14 cellular contexts compared by ENCODE assay signal in genomic region chr11:7605544-7605943, GRCh38.
A peak's percentile ranks its signal among the peaks of the same experiment; 100 is the strongest.
DNase-seq lines count a peak whose midpoint lies in the region; ATAC-seq and TF ChIP-seq lines count a peak whose summit lies in the region.
"Had no signal": no experiment of that assay in that cellular context is flagged by ENCODE, and none has a peak within 500 bp of the region (broad histone marks: within the 10 kb centered on the region; RNA-seq: fewer than 3 reads in every experiment).

No MANE protein-coding gene starts in this region.

- no peaks in the 10 kb centered on the region for H3K27me3 ChIP-seq in rectal smooth muscle tissue (ENCODE audit: control insufficient read depth, insufficient read depth, low read length)
- H3K27me3 ChIP-seq: esophagus squamous epithelium had no signal

- TF ChIP-seq POLR2A in lower leg skin (IDR thresholded peaks at IDR 0.05): no peak

- 66 to 70% methylated on average over 4 of the region's 4 CpGs for WGBS in lower leg skin, 2 donors

- ATAC-seq in HG02840 (IDR thresholded peaks at IDR 0.05; ENCODE audit: low FRiP score, unreplicated experiment): no peak
- ATAC-seq: stimulated activated naive CD8-positive, alpha-beta T cell treated with anti-CD3 and anti-CD28 coated beads, Interleukin-15, Interleukin-2, amounts not matched to agents 100 U/mL and 50 U/mL, for 24 hours had no signal

- DNase-seq in H4 (ENCODE audit: low spot score) (peak; percentile 28), SW480 (ENCODE audit: low spot score) (peak; percentile 37), glomerular visceral epithelial cell (ENCODE audit: extremely low spot score) (peak; percentile 67), cortex of kidney (lab: John Stamatoyannopoulos, UW) (no peak), SHP77 (lab: John Stamatoyannopoulos, UW) (no peak), lower leg skin (ENCODE audit: low spot score in 2 of 2) (no peak)
- DNase-seq: activated CD4-positive, alpha-beta T cell treated with anti-CD3 and anti-CD28 coated beads for 48 hours; activated naive CD4-positive, alpha-beta T cell treated with anti-CD3 and anti-CD28 coated beads, Interleukin-2, amount 50 U/mL, for 16 hours; DMS79 treated with DMSO at 0.1 percent for 48 hours; esophagus squamous epithelium; NCI-H1417; stimulated activated naive CD8-positive, alpha-beta T cell treated with anti-CD3 and anti-CD28 coated beads, Interleukin-15, Interleukin-2, amounts not matched to agents 100 U/mL and 50 U/mL, for 24 hours had no signal

- H3K9ac ChIP-seq in rectal smooth muscle tissue (ENCODE audit: low read length): no peak overlapping the region

- peaks cover 4% of the 10 kb centered on the region for H3K36me3 ChIP-seq in rectal smooth muscle tissue (ENCODE audit: control insufficient read depth, insufficient read depth, low read length)

- H3K27ac ChIP-seq in rectal smooth muscle tissue (ENCODE audit: low read depth, low read length): no peak overlapping the region

- H3K4me1 ChIP-seq in rectal smooth muscle tissue (ENCODE audit: control insufficient read depth, insufficient read depth, low read length): no peaks in the 10 kb centered on the region

- intact Hi-C loops in lower leg skin (cut with DNase I; ENCODE audit: low total_unique reads): no loop called here

- TF ChIP-seq CTCF in lower leg skin (IDR thresholded peaks at IDR 0.05): no peak

- peak overlapping the region; percentile 55 for H3K4me3 ChIP-seq in rectal smooth muscle tissue (ENCODE audit: low read length)
- H3K4me3 ChIP-seq in lower leg skin (ENCODE audit: low read depth, poor library complexity, severe bottlenecking): no peak overlapping the region
- H3K4me3 ChIP-seq: esophagus squamous epithelium had no signal

Comparison
In these comparisons a context has a peak if more than half of its experiments do, and no peak if none do; other contexts are left out.
1. DNase-seq: peak in H4 (single experiment), SW480 (single experiment) and glomerular visceral epithelial cell (single experiment); none in cortex of kidney (single experiment), SHP77 (0 of 2) and lower leg skin (0 of 2).